1 cellular context compared by ENCODE assay signal in genomic region chr6:87333591-87334181, GRCh38.
A peak's percentile ranks its signal among the peaks of the same experiment; 100 is the strongest.
TF ChIP-seq lines count a peak whose summit lies in the region.

No MANE protein-coding gene starts in this region.

TF ChIP-seq in K562, 482 proteins besides CTCF, POLR2A, EP300 and RAD21 (continued from another document):
- TF ChIP-seq, protein P1, sequence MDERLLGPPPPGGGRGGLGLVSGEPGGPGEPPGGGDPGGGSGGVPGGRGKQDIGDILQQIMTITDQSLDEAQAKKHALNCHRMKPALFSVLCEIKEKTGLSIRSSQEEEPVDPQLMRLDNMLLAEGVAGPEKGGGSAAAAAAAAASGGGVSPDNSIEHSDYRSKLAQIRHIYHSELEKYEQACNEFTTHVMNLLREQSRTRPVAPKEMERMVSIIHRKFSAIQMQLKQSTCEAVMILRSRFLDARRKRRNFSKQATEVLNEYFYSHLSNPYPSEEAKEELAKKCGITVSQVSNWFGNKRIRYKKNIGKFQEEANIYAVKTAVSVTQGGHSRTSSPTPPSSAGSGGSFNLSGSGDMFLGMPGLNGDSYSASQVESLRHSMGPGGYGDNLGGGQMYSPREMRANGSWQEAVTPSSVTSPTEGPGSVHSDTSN (CRISPR knock-in tag; IDR thresholded peaks at IDR 0.05; ENCODE audit: low read depth) = no peak
- TF ChIP-seq, protein P1 (tag; conservative IDR thresholded peaks at IDR 0.05; ENCODE audit: low read depth) = peak; percentile 37; the same call in 1 of the 2 replicates
- TF ChIP-seq ZNF766 (CRISPR knock-in tag; conservative IDR thresholded peaks at IDR 0.05) (peak; percentile 77; the same call in 1 of the 2 replicates), MGA (IDR thresholded peaks at IDR 0.05) (0 out of 2 replicates have a peak, but pooled peaks have one; percentile 20), MEIS2 (IDR thresholded peaks at IDR 0.05; ENCODE audit: partially characterized antibody) (peak; percentile 30), EP400 (IDR thresholded peaks at IDR 0.05) (0 out of 2 replicates have a peak, but pooled peaks have one; percentile 28), TCF7 (IDR thresholded peaks at IDR 0.05; ENCODE audit: borderline replicate concordance) (no peak)
- TF ChIP-seq, protein P2, sequence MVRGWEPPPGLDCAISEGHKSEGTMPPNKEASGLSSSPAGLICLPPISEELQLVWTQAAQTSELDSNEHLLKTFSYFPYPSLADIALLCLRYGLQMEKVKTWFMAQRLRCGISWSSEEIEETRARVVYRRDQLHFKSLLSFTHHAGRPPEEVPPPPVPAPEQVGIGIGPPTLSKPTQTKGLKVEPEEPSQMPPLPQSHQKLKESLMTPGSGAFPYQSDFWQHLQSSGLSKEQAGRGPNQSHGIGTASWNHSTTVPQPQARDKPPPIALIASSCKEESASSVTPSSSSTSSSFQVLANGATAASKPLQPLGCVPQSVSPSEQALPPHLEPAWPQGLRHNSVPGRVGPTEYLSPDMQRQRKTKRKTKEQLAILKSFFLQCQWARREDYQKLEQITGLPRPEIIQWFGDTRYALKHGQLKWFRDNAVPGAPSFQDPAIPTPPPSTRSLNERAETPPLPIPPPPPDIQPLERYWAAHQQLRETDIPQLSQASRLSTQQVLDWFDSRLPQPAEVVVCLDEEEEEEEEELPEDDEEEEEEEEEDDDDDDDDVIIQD (CRISPR knock-in tag; IDR thresholded peaks at IDR 0.05) = no peak
